ENCODE assay signal across 17 cellular contexts in genomic region chr3:25354071-25354470, GRCh38.
DNase-seq lines count a peak whose midpoint lies in the region; ATAC-seq and TF ChIP-seq lines count a peak whose summit lies in the region.
"Had no signal": no experiment of that assay in that cellular context is flagged by ENCODE, and none has a peak within 500 bp of the region (broad histone marks: within the 10 kb centered on the region; RNA-seq: fewer than 3 reads in every experiment).

No MANE protein-coding gene starts in this region.

- H3F3A ChIP-seq in smooth muscle cell (ENCODE audit: low read depth): peaks cover 26% of the 10 kb centered on the region

- no peak for TF ChIP-seq CTCF in smooth muscle cell (IDR thresholded peaks at IDR 0.05; ENCODE audit: borderline replicate concordance, insufficient read depth, poor library complexity, severe bottlenecking)

- H3K4me1 ChIP-seq in smooth muscle cell (ENCODE audit: low read depth): peaks cover 44% of the 10 kb centered on the region

- H3K4me2 ChIP-seq in smooth muscle cell: peak overlapping the region; percentile 60

- ATAC-seq in HG02840 (IDR thresholded peaks at IDR 0.05; ENCODE audit: low FRiP score, unreplicated experiment): no peak
- ATAC-seq: PC-3 had no signal

- H3K27me3 ChIP-seq in smooth muscle cell (ENCODE audit: low read depth): no peaks in the 10 kb centered on the region

- no peaks in the 10 kb centered on the region for H3K36me3 ChIP-seq in smooth muscle cell (ENCODE audit: low read depth)

- H3K9ac ChIP-seq in smooth muscle cell (ENCODE audit: low read depth): peak overlapping the region; percentile 18

- DNase-seq in GM04503 (ENCODE audit: low read depth) (peak; percentile 11), astrocyte of the hippocampus (ENCODE audit: low read depth, low spot score) (peak; percentile 65), iris pigment epithelial cell (ENCODE audit: low read depth) (peak; percentile 78), smooth muscle cell (lab: John Stamatoyannopoulos, UW; ENCODE audit: unreplicated experiment) (no peak), SW 1271 (lab: John Stamatoyannopoulos, UW) (no peak), NCI-H1694 (lab: John Stamatoyannopoulos, UW) (no peak), LoVo (ENCODE audit: low spot score) (no peak)
- DNase-seq: AML-193; Calu3; CD4-positive, CD25-positive, alpha-beta regulatory T cell; GOT3; NCI-H1105 treated with DMSO at 0.1 percent for 48 hours; NCI-H187 treated with DMSO at 0.1 percent for 48 hours; NCI-H446; PC-3 had no signal

- no peaks in the 10 kb centered on the region for H3K79me2 ChIP-seq in smooth muscle cell (ENCODE audit: low read depth)

- H3K9me3 ChIP-seq in smooth muscle cell (replicated peaks; ENCODE audit: low read depth): no peaks in the 10 kb centered on the region

- no peak overlapping the region for H3K4me3 ChIP-seq in smooth muscle cell
- H3K4me3 ChIP-seq: SK-N-MC had no signal

- peak overlapping the region; percentile 87 for H3K27ac ChIP-seq in smooth muscle cell (ENCODE audit: low read depth)
- H3K27ac ChIP-seq: SK-N-MC had no signal

- peak overlapping the region; percentile 38 for H2AFZ ChIP-seq in smooth muscle cell (ENCODE audit: low read depth)

- H4K20me1 ChIP-seq in smooth muscle cell (ENCODE audit: low read depth): no peaks in the 10 kb centered on the region

- 25% methylated on average over 3 of the region's 3 CpGs for WGBS in smooth muscle cell (ENCODE audit: low lambda C conversion rate)

Comparison
In these comparisons a context has a peak if more than half of its experiments do, and no peak if none do; other contexts are left out.
1. DNase-seq: peak in GM04503 (single experiment), astrocyte of the hippocampus (single experiment) and iris pigment epithelial cell (single experiment); none in smooth muscle cell (single experiment), SW 1271 (0 of 2), NCI-H1694 (single experiment) and LoVo (single experiment).